Comparison of ENCODE assay signal across 24 cellular contexts in genomic region chr5:67115238-67115637, GRCh38.
DNase-seq lines count a peak whose midpoint lies in the region; ATAC-seq and TF ChIP-seq lines count a peak whose summit lies in the region.
"Had no signal": no experiment of that assay in that cellular context is flagged by ENCODE, and none has a peak within 500 bp of the region (broad histone marks: within the 10 kb centered on the region; RNA-seq: fewer than 3 reads in every experiment).

No MANE protein-coding gene starts in this region.

- no peaks in the 10 kb centered on the region for H4K20me1 ChIP-seq in neural cell (ENCODE audit: insufficient read depth)

- H3K4me3 ChIP-seq in neural cell (ENCODE audit: low read length), result peak overlapping the region; percentile 12
- H3K4me3 ChIP-seq: psoas muscle, skin epidermis, suprapubic skin had no signal

- TF ChIP-seq CTCF in neural cell (IDR thresholded peaks at IDR 0.05; ENCODE audit: poor library complexity, severe bottlenecking), result no peak

- H3K9me2 ChIP-seq in neural cell (ENCODE audit: insufficient read depth, low read length), result no peaks in the 10 kb centered on the region

- H3K9me3 ChIP-seq in neural cell (ENCODE audit: low read length), result no peaks in the 10 kb centered on the region
- H3K9me3 ChIP-seq: psoas muscle, suprapubic skin had no signal

- no peak overlapping the region for H2AFZ ChIP-seq in neural cell (ENCODE audit: low read depth, low read length)

- H3K27ac ChIP-seq in neural cell (ENCODE audit: low read length), result peak overlapping the region; percentile 19
- H3K27ac ChIP-seq: psoas muscle, skin epidermis, suprapubic skin had no signal

- H3K79me2 ChIP-seq in neural cell (replicated peaks; ENCODE audit: insufficient read depth, low read length), result no peaks in the 10 kb centered on the region

- DNase-seq in NCI-H2196 (lab: John Stamatoyannopoulos, UW; ENCODE audit: unreplicated experiment), result peak; percentile 6
- DNase-seq in NCI-H2196 treated with DMSO at 0.1 percent for 48 hours (lab: John Stamatoyannopoulos, UW; ENCODE audit: unreplicated experiment), result no peak
- DNase-seq in NCI-H2029 (lab: John Stamatoyannopoulos, UW), result peak; percentile 37
- peak; percentile 13 for DNase-seq in NCI-H774 (lab: John Stamatoyannopoulos, UW)
- no peak for DNase-seq in NCI-H187 treated with DMSO at 0.1 percent for 48 hours (lab: John Stamatoyannopoulos, UW)
- no peak for DNase-seq in CD1c-positive myeloid dendritic cell (ENCODE audit: extremely low spot score)
- DNase-seq: activated CD4-positive, alpha-beta T cell treated with anti-CD3 and anti-CD28 coated beads, Interleukin-2, amount 50 U/mL, for 4 hours; activated effector memory CD4-positive, alpha-beta T cell treated with Interleukin-2 at 50 U/mL for 16 hours; activated naive CD8-positive, alpha-beta T cell treated with anti-CD3 and anti-CD28 coated beads, Interleukin-2, amount 10 ng/mL, durations not matched to agents 7 days and 5 days; C1 segment of cervical spinal cord; effector CD4-positive, alpha-beta T cell; GF-D8; islet precursor cell; KG1; MV-4-11; NCI-H510A; psoas muscle; stimulated activated CD4-positive, alpha-beta T cell treated with anti-CD3 and anti-CD28 coated beads, Interleukin-2, amount 100 ng/mL, for 24 hours had no signal

- H3F3A ChIP-seq in neural cell (ENCODE audit: insufficient read depth, low read length, poor library complexity, severe bottlenecking), result peaks cover 5% of the 10 kb centered on the region

- H3K27me3 ChIP-seq in neural cell (ENCODE audit: insufficient read depth, low read depth, low read length), result no peaks in the 10 kb centered on the region
- H3K27me3 ChIP-seq: suprapubic skin had no signal

- TF ChIP-seq EP300 in neural cell (conservative IDR thresholded peaks at IDR 0.05; ENCODE audit: poor library complexity, severe bottlenecking), result no peak

- no peak for ATAC-seq in HG02759 (IDR thresholded peaks at IDR 0.05; ENCODE audit: unreplicated experiment)
- ATAC-seq: esophagus mucosa; psoas muscle; stimulated activated memory B cell treated with anti-CD40 and anti-IgM and Interleukin-4, amounts not matched to agents 10 μg/mL and 1 μg/mL and 100 μg/mL, for 72 hours had no signal

- no peak overlapping the region for H3K9ac ChIP-seq in neural cell (ENCODE audit: low read length)

- no peaks in the 10 kb centered on the region for H3K36me3 ChIP-seq in neural cell (ENCODE audit: insufficient read depth, low read length)

- TF ChIP-seq RAD21 in neural cell (conservative IDR thresholded peaks at IDR 0.05), result no peak

- H3K4me2 ChIP-seq in neural cell (ENCODE audit: low read length), result peak overlapping the region; percentile 33

TF ChIP-seq in neural cell, 6 proteins besides CTCF, POLR2A, EP300 and RAD21:
- peak; percentile 48 for TF ChIP-seq POLR2AphosphoS5 (IDR thresholded peaks at IDR 0.05)
- no peak for TF ChIP-seq REST (IDR thresholded peaks at IDR 0.05; ENCODE audit: borderline replicate concordance)

Comparison
In these comparisons a context has a peak if more than half of its experiments do, and no peak if none do; other contexts are left out.
1. DNase-seq: peak in NCI-H2196 (single experiment), NCI-H2029 (single experiment) and NCI-H774 (single experiment); none in NCI-H2196 treated with DMSO at 0.1 percent for 48 hours (single experiment), NCI-H187 treated with DMSO at 0.1 percent for 48 hours (single experiment) and CD1c-positive myeloid dendritic cell (single experiment).